ENCODE assay signal across 1 cellular context in the genomic region with DNA sequence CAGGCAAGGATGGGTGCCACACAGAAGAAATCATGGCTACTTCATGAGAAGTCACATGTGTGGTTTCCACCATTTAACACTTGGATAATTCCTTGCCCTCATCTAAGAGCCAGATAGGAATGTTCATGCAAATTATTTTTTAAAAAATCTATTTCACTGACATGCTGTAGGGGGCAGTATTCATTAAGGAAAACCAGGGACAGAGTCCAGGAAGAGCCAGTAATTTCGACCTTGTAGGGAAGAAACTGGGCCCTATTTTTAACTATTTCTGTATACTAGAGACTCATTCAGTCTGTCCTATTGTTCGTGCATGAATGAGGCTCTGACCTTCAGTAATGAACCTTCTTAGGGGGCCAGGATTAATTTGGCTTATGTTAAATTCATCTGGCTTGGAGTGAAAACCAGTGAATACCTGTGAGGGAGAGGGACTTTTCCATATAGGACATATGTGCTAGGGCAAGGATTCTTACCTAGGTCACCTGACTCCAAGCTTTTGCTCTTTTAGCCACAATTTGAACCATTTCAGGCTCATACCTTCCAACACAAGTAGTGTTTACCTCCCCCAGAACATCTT.
A peak's percentile ranks its signal among the peaks of the same experiment; 100 is the strongest.
TF ChIP-seq lines count a peak whose summit lies in the region.

No MANE protein-coding gene starts in this region.

TF ChIP-seq in H1, 55 proteins besides CTCF, POLR2A, EP300 and RAD21:
- no peak for TF ChIP-seq CTBP2 (IDR thresholded peaks at IDR 0.05; ENCODE audit: borderline replicate concordance, insufficient read depth, insufficient read length, low read length)
- TF ChIP-seq SAP30 (IDR thresholded peaks at IDR 0.05; ENCODE audit: insufficient read depth, insufficient replicate concordance, low read length), result no peak
- TF ChIP-seq JUN (IDR thresholded peaks at IDR 0.05; ENCODE audit: low read depth, low read length), result no peak
- TF ChIP-seq SRF (IDR thresholded peaks at IDR 0.05; ENCODE audit: low read depth, low read length), result peak; percentile 40; the same call in 1 of the 2 replicates
